Comparison of ENCODE assay signal across 8 cellular contexts in genomic region chr16:21301895-21302291, GRCh38. TPM values are rescaled to one million over a fixed set of nuclear protein-coding genes. Genes with fewer than 3 reads are reported as not detected.
DNase-seq lines count a peak whose midpoint lies in the region; TF ChIP-seq lines count a peak whose summit lies in the region.

No MANE protein-coding gene starts in this region.

- H3K4me3 ChIP-seq in OCI-LY7 (ENCODE audit: low read depth, low read length, poor library complexity, severe bottlenecking) (peak overlapping the region; percentile 81), epithelial cell of proximal tubule (ENCODE audit: low read depth, low read length) (peak overlapping the region; percentile 66), trophoblast cell (ENCODE audit: low read depth, low read length) (peak overlapping the region; percentile 76)

- DNase-seq in G401 (ENCODE audit: low spot score) (peak; percentile 14), OCI-LY7 (ENCODE audit: low spot score) (no peak), epithelial cell of proximal tubule (ENCODE audit: low read depth) (no peak), trophoblast cell (no peak), amniotic stem cell (lab: John Stamatoyannopoulos, UW) (no peak), germinal center (ENCODE audit: low spot score) (no peak), GM19240 (ENCODE audit: insufficient read length, low spot score) (no peak), NK-92 (lab: John Stamatoyannopoulos, UW; ENCODE audit: unreplicated experiment) (no peak)

- H4K91ac ChIP-seq in trophoblast cell (ENCODE audit: low read depth, low read length): no peak overlapping the region

- BruUV-seq in OCI-LY7 (replicated peaks; lab: Mats Ljungman, UMichigan): no TSS peak

- H2BK120ac ChIP-seq in trophoblast cell (ENCODE audit: insufficient read depth, low read length, poor library complexity): no peak overlapping the region

- no peak overlapping the region for H3K14ac ChIP-seq in trophoblast cell (ENCODE audit: low read length)

- H3K9ac ChIP-seq in trophoblast cell (ENCODE audit: low read length): no peak overlapping the region

- H3K27me3 ChIP-seq in trophoblast cell (ENCODE audit: insufficient read depth, low read length): peaks cover 6% of the 10 kb centered on the region

- H3K4me2 ChIP-seq in OCI-LY7 (ENCODE audit: low read length) (peak overlapping the region; percentile 83), trophoblast cell (ENCODE audit: low read length) (peak overlapping the region; percentile 100)

- peak overlapping the region; percentile 69 for H3K27ac ChIP-seq in OCI-LY7 (ENCODE audit: low read depth, low read length, poor library complexity, severe bottlenecking)
- no peak overlapping the region for H3K27ac ChIP-seq in trophoblast cell (ENCODE audit: low read depth, low read length)

- intact Hi-C loops in OCI-LY7 (cut with micrococcal nuclease; ENCODE audit: unreplicated experiment): loop anchor here (1.0 to 10.0 kb wide), 4 partner anchors 54 to 253 kb away; no protein-coding TSS in a partner anchor

- POLR2A ChIA-PET in OCI-LY7 (lab: Charles Lee): interaction anchor here (0.9 to 1.7 kb wide), 3 partner anchors 14 to 142 kb away, joined by 3 to 4 read pairs (median 3); no protein-coding TSS in a partner anchor

- no peaks in the 10 kb centered on the region for H3K79me1 ChIP-seq in trophoblast cell (ENCODE audit: low read length)

- no peak overlapping the region for H2BK5ac ChIP-seq in trophoblast cell (ENCODE audit: low read depth, low read length, poor library complexity)

- no CpG with 5 or more reads among the region's 17 CpGs for WGBS in trophoblast cell (ENCODE audit: extremely low coverage, insufficient coverage, insufficient read length)

- H4K12ac ChIP-seq in trophoblast cell (ENCODE audit: low read depth, low read length): no peak overlapping the region

- no peak overlapping the region for H3K4ac ChIP-seq in trophoblast cell (ENCODE audit: low read depth, low read length)

- in situ Hi-C loops in G401 (cut with HindIII; ENCODE audit: low sequenced_read_pairs): no loop called here

- no peaks in the 10 kb centered on the region for H3K36me3 ChIP-seq in OCI-LY7 (ENCODE audit: insufficient read depth, low read length)
- H3K36me3 ChIP-seq in trophoblast cell (ENCODE audit: control insufficient read depth in 1 of 2, insufficient read depth in 2 of 2, low read length in 2 of 2): no peaks in the 10 kb centered on the region

- H2BK12ac ChIP-seq in trophoblast cell (ENCODE audit: low read length): no peak overlapping the region

- H4K20me1 ChIP-seq in OCI-LY7 (ENCODE audit: insufficient read depth, low read length): no peaks in the 10 kb centered on the region

- no peaks in the 10 kb centered on the region for H3K9me3 ChIP-seq in OCI-LY7 (ENCODE audit: low read length)
- H3K9me3 ChIP-seq in trophoblast cell (ENCODE audit: insufficient read depth, low read depth, low read length): peaks cover 3% of the 10 kb centered on the region

- H3K4me1 ChIP-seq in OCI-LY7 (ENCODE audit: insufficient read depth, low read length, poor library complexity, severe bottlenecking) (peaks cover 25% of the 10 kb centered on the region), trophoblast cell (ENCODE audit: control insufficient read depth in 1 of 2, insufficient read depth in 2 of 2, low read length in 2 of 2) (peaks cover 3 to 9% of the 10 kb centered on the region in 2 experiments)

- peak overlapping the region; percentile 95; the same call in 1 of the 2 replicates for H2AFZ ChIP-seq in OCI-LY7 (ENCODE audit: low read length)
- H2AFZ ChIP-seq in trophoblast cell (ENCODE audit: insufficient read depth, low read length, poor library complexity): peak overlapping the region; percentile 88

- peaks cover 21% of the 10 kb centered on the region; the same call in 1 of the 2 replicates for H3K79me2 ChIP-seq in OCI-LY7 (ENCODE audit: insufficient read depth, low read depth, low read length)
- H3K79me2 ChIP-seq in trophoblast cell (ENCODE audit: control insufficient read depth, insufficient read depth, low read length, poor library complexity): no peaks in the 10 kb centered on the region

- TF ChIP-seq CTCF in OCI-LY7 (conservative IDR thresholded peaks at IDR 0.05; ENCODE audit: low read length) (0 out of 2 replicates have a peak, but pooled peaks have one; percentile 4), epithelial cell of proximal tubule (conservative IDR thresholded peaks at IDR 0.05; ENCODE audit: low read depth, low read length) (no peak)

- H2AK5ac ChIP-seq in trophoblast cell (ENCODE audit: low read length): no peak overlapping the region

- no peaks in the 10 kb centered on the region for H3K9me2 ChIP-seq in OCI-LY7 (ENCODE audit: insufficient read depth, low read length)

- CTCF ChIA-PET in OCI-LY7 (lab: Charles Lee; ENCODE audit: unreplicated experiment): no interaction called here

- H3K23ac ChIP-seq in trophoblast cell (ENCODE audit: low read length): no peak overlapping the region

- no peak overlapping the region for H4K8ac ChIP-seq in trophoblast cell (ENCODE audit: low read depth, low read length)

- no peak overlapping the region for H3K18ac ChIP-seq in trophoblast cell (ENCODE audit: low read length)

RNA-seq across cellular contexts. Expression of gene CRYM, which starts 23.8 kb away (rescaled TPM):
- total RNA-seq in G401 (2014; rRNA removed; shearing (Covaris generic)): not detected in 2 replicates
- total RNA-seq in OCI-LY7 (2014; rRNA removed; shearing (Covaris generic)): 0.18 and 0.28 TPM in 2 replicates
- total RNA-seq in OCI-LY7 (2022) (0.23 and 0.70 TPM in 2 replicates), epithelial cell of proximal tubule (0.14 and 17.0 TPM in 2 replicates)
- 0.42 and 0.45 TPM in 2 replicates for polyA plus RNA-seq in trophoblast cell (2013)
